ENCODE assay signal across 1 cellular context in genomic region chr6:26118999-26119398, GRCh38.
TF ChIP-seq lines count a peak whose summit lies in the region.

No MANE protein-coding gene starts in this region.

TF ChIP-seq in SK-N-SH, 30 proteins besides CTCF, POLR2A, EP300 and RAD21 (continued from another document):
- TF ChIP-seq ZBTB33 (IDR thresholded peaks at IDR 0.05; ENCODE audit: borderline replicate concordance, low read depth) (no peak), RCOR1 (IDR thresholded peaks at IDR 0.05; ENCODE audit: low read length) (no peak), FOXM1 (IDR thresholded peaks at IDR 0.05; ENCODE audit: low read depth) (no peak), ELF1 (IDR thresholded peaks at IDR 0.05) (no peak), NFIC (IDR thresholded peaks at IDR 0.05; ENCODE audit: borderline replicate concordance) (no peak), FOXJ3 (CRISPR knock-in tag; IDR thresholded peaks at IDR 0.05) (no peak)
